Comparison of ENCODE assay signal across 18 cellular contexts in the genomic region with DNA sequence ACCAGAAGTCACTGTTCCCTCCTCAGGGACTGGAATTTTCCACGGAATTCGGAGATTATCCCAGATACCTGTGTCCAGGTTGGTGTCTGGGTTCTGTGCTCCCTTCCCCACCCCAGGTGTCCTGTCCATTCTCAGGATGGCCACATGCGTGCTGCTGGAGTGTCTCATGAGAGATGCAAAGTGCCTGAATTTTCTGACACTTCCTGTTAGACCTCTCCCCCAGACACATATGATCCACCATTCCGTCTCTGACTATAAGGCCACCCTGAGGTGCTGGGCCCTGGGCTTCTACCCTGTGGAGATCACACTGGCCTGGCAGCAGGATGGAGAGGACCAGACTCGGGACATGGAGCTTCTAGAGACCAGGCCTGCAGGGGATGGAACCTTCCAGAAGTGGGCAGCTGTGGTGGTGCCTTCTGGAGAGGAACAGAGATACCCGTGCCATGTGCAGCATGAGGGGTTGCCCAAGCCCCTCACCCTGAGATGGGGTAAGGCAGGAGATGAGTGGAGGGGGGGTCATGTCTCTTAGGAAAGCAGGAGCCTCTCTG. TPM values are rescaled to one million over a fixed set of nuclear protein-coding genes. Genes with fewer than 3 reads are reported as not detected.
A peak's percentile ranks its signal among the peaks of the same experiment; 100 is the strongest.
DNase-seq lines count a peak whose midpoint lies in the region; ATAC-seq and TF ChIP-seq lines count a peak whose summit lies in the region.
"Had no signal": no experiment of that assay in that cellular context is flagged by ENCODE, and none has a peak within 500 bp of the region (broad histone marks: within the 10 kb centered on the region; RNA-seq: fewer than 3 reads in every experiment).

No MANE protein-coding gene starts in this region.

- in situ Hi-C loops in gastrocnemius medialis (cut with MboI; ENCODE audit: low sequenced_read_pairs in 4 of 4) = no loop called here

- no peaks in the 10 kb centered on the region for H3K27me3 Mint-ChIP-seq in activated CD4-positive, alpha-beta T cell treated with anti-CD3 and anti-CD28 coated beads for 36 hours
- no peaks in the 10 kb centered on the region for H3K27me3 Mint-ChIP-seq in CD4-positive, alpha-beta T cell
- H3K27me3 Mint-ChIP-seq in activated CD8-positive, alpha-beta T cell treated with anti-CD3 and anti-CD28 coated beads, Interleukin-2, amount 10 ng/mL, durations not matched to agents 7 days and 5 days (ENCODE audit: low read depth) = no peaks in the 10 kb centered on the region

- no peak for TF ChIP-seq CTCF in CD4-positive, alpha-beta T cell (IDR thresholded peaks at IDR 0.05)
- no peak for TF ChIP-seq CTCF in gastrocnemius medialis (IDR thresholded peaks at IDR 0.05 in 4 of 5, conservative IDR thresholded peaks at IDR 0.05 in 1 of 5)
- no peak for TF ChIP-seq CTCF in Peyer's patch (IDR thresholded peaks at IDR 0.05)

- peaks cover 15% of the 10 kb centered on the region for H3K36me3 Mint-ChIP-seq in activated CD4-positive, alpha-beta T cell treated with anti-CD3 and anti-CD28 coated beads for 36 hours (ENCODE audit: low read depth)
- H3K36me3 Mint-ChIP-seq in CD4-positive, alpha-beta T cell (ENCODE audit: low read depth) = peaks cover 10% of the 10 kb centered on the region
- peaks cover 8% of the 10 kb centered on the region for H3K36me3 Mint-ChIP-seq in activated CD8-positive, alpha-beta T cell treated with anti-CD3 and anti-CD28 coated beads, Interleukin-2, amount 10 ng/mL, durations not matched to agents 7 days and 5 days (ENCODE audit: low read depth)

- intact Hi-C loops in activated CD4-positive, alpha-beta T cell treated with anti-CD3 and anti-CD28 coated beads for 36 hours (cut with DNase I, micrococcal nuclease) = loop anchor here (1.0 to 5.0 kb wide), 7 partner anchors 14 to 276 kb away; partner anchors contain the start of genes HLA-A (in 2 of the 2) and PPP1R11 (in 1 of the 2)
- intact Hi-C loops in CD4-positive, alpha-beta T cell (cut with DNase I, micrococcal nuclease) = loop anchor here (1.0 to 10.0 kb wide), 5 partner anchors 14 to 287 kb away; partner anchors contain the start of genes HLA-A (in 2 of the 2), PPP1R11 (in 1 of the 2) and TRIM26 (in 1 of the 2)
- intact Hi-C loops in gastrocnemius medialis (cut with DNase I; ENCODE audit: low total_unique reads) = no loop called here

- H3K4me1 Mint-ChIP-seq in activated CD4-positive, alpha-beta T cell treated with anti-CD3 and anti-CD28 coated beads for 36 hours = peaks cover 32% of the 10 kb centered on the region
- H3K4me1 Mint-ChIP-seq in CD4-positive, alpha-beta T cell (ENCODE audit: low read depth) = peaks cover 26% of the 10 kb centered on the region
- H3K4me1 Mint-ChIP-seq in activated CD8-positive, alpha-beta T cell treated with anti-CD3 and anti-CD28 coated beads, Interleukin-2, amount 10 ng/mL, durations not matched to agents 7 days and 5 days (ENCODE audit: low read depth) = peaks cover 33% of the 10 kb centered on the region

- H3K27ac ChIP-seq in CD4-positive, alpha-beta T cell (ENCODE audit: low read depth, low read length) = peak overlapping the region; percentile 51
- no peak overlapping the region for H3K27ac ChIP-seq in gastrocnemius medialis
- no peak overlapping the region for H3K27ac ChIP-seq in Peyer's patch
- H3K27ac ChIP-seq: PC-9, SK-N-MC had no signal

- no peak for ATAC-seq in activated CD4-positive, alpha-beta T cell treated with anti-CD3 and anti-CD28 coated beads for 36 hours
- ATAC-seq in CD4-positive, alpha-beta T cell (ENCODE audit: poor library complexity) = no peak
- no peak for ATAC-seq in activated CD8-positive, alpha-beta T cell treated with anti-CD3 and anti-CD28 coated beads, Interleukin-2, amount 10 ng/mL, durations not matched to agents 7 days and 5 days
- ATAC-seq in gastrocnemius medialis = no peak

- peak overlapping the region; percentile 93 for H3K27ac Mint-ChIP-seq in activated CD4-positive, alpha-beta T cell treated with anti-CD3 and anti-CD28 coated beads for 36 hours
- H3K27ac Mint-ChIP-seq in CD4-positive, alpha-beta T cell = peak overlapping the region; percentile 92
- peak overlapping the region; percentile 95 for H3K27ac Mint-ChIP-seq in activated CD8-positive, alpha-beta T cell treated with anti-CD3 and anti-CD28 coated beads, Interleukin-2, amount 10 ng/mL, durations not matched to agents 7 days and 5 days

- H3K36me3 ChIP-seq in gastrocnemius medialis = no peaks in the 10 kb centered on the region
- no peaks in the 10 kb centered on the region for H3K36me3 ChIP-seq in Peyer's patch
- H3K36me3 ChIP-seq: breast epithelium, esophagus muscularis mucosa, left ventricle myocardium inferior, tibial artery had no signal

- TF ChIP-seq POLR2A in gastrocnemius medialis (IDR thresholded peaks at IDR 0.05) (no peak), Peyer's patch (IDR thresholded peaks at IDR 0.05) (no peak)

- CTCF ChIA-PET in activated CD4-positive, alpha-beta T cell treated with anti-CD3 and anti-CD28 coated beads for 36 hours (lab: Charles Lee) = interaction anchor here (0.7 kb wide), 1 partner anchor 225 kb away, joined by 3 read pairs; no protein-coding TSS in a partner anchor
- CTCF ChIA-PET in CD4-positive, alpha-beta T cell (lab: Charles Lee) = interaction anchor here (1.1 kb wide), 1 partner anchor 14 kb away, joined by 3 read pairs; the partner anchor contains the start of gene HLA-A
- CTCF ChIA-PET in activated CD8-positive, alpha-beta T cell treated with anti-CD3 and anti-CD28 coated beads, Interleukin-2, amount 10 ng/mL, durations not matched to agents 7 days and 5 days (lab: Charles Lee) = no interaction called here

- no peak overlapping the region for H3K4me3 ChIP-seq in gastrocnemius medialis
- H3K4me3 ChIP-seq in Peyer's patch = no peak overlapping the region
- H3K4me3 ChIP-seq: PC-9, SK-N-MC had no signal

- POLR2A ChIA-PET in activated CD4-positive, alpha-beta T cell treated with anti-CD3 and anti-CD28 coated beads for 36 hours (lab: Charles Lee) = no interaction called here
- POLR2A ChIA-PET in CD4-positive, alpha-beta T cell (lab: Charles Lee) = interaction anchor here (1.0 to 2.8 kb wide), 4 partner anchors 13 to 179 kb away, joined by 3 to 22 read pairs (median 4); no protein-coding TSS in a partner anchor
- POLR2A ChIA-PET in activated CD8-positive, alpha-beta T cell treated with anti-CD3 and anti-CD28 coated beads, Interleukin-2, amount 10 ng/mL, durations not matched to agents 7 days and 5 days (lab: Charles Lee) = interaction anchor here (1.4 to 3.1 kb wide), 2 partner anchors 14 to 17 kb away, joined by 4 to 7 read pairs; partner anchors contain the start of gene HLA-A

- no peak for DNase-seq in activated CD4-positive, alpha-beta T cell treated with anti-CD3 and anti-CD28 coated beads for 36 hours
- DNase-seq in activated CD4-positive, alpha-beta T cell treated with anti-CD3 and anti-CD28 coated beads, Interleukin-2, amount 50 U/mL, for 48 hours = no peak
- DNase-seq in CD4-positive, alpha-beta T cell = no peak
- peak; percentile 16 for DNase-seq in activated CD8-positive, alpha-beta T cell treated with anti-CD3 and anti-CD28 coated beads, Interleukin-2, amount 10 ng/mL, durations not matched to agents 7 days and 5 days
- DNase-seq in islet precursor cell (peak; percentile 16), SIG-M5 treated with dmso at 0.1 percent for 504 hours (lab: John Stamatoyannopoulos, UW; ENCODE audit: unreplicated experiment) (no peak), gastrocnemius medialis (no peak), Peyer's patch (no peak)
- DNase-seq: left ventricle myocardium inferior; NCI-H1417 treated with DMSO at 0.1 percent for 48 hours; NCI-H748 treated with DMSO at 0.1 percent for 48 hours; PC-9; stimulated activated CD4-positive, alpha-beta T cell treated with anti-CD3 and anti-CD28 coated beads, Interleukin-12 subunit alpha, Interleukin-12 subunit beta, amount 100 ng/mL, for 4 hours; tibial artery had no signal

- no peaks in the 10 kb centered on the region for H3K27me3 ChIP-seq in CD4-positive, alpha-beta T cell (ENCODE audit: control insufficient read depth, insufficient read depth, low read length)
- H3K27me3 ChIP-seq in gastrocnemius medialis (peaks cover 0 to 4% (median 0%) of the 10 kb centered on the region in 3 donors), Peyer's patch (no peaks in the 10 kb centered on the region)
- H3K27me3 ChIP-seq: breast epithelium, esophagus muscularis mucosa, tibial artery had no signal

- H3K4me3 Mint-ChIP-seq in activated CD4-positive, alpha-beta T cell treated with anti-CD3 and anti-CD28 coated beads for 36 hours = peak overlapping the region; percentile 82
- H3K4me3 Mint-ChIP-seq in CD4-positive, alpha-beta T cell = peak overlapping the region; percentile 98
- peak overlapping the region; percentile 86 for H3K4me3 Mint-ChIP-seq in activated CD8-positive, alpha-beta T cell treated with anti-CD3 and anti-CD28 coated beads, Interleukin-2, amount 10 ng/mL, durations not matched to agents 7 days and 5 days

- H3K9me3 Mint-ChIP-seq in activated CD4-positive, alpha-beta T cell treated with anti-CD3 and anti-CD28 coated beads for 36 hours (ENCODE audit: low read depth) = no peaks in the 10 kb centered on the region
- H3K9me3 Mint-ChIP-seq in CD4-positive, alpha-beta T cell = no peaks in the 10 kb centered on the region
- no peaks in the 10 kb centered on the region for H3K9me3 Mint-ChIP-seq in activated CD8-positive, alpha-beta T cell treated with anti-CD3 and anti-CD28 coated beads, Interleukin-2, amount 10 ng/mL, durations not matched to agents 7 days and 5 days (ENCODE audit: insufficient read depth)

- H3K4me1 ChIP-seq in gastrocnemius medialis (no peaks in the 10 kb centered on the region), Peyer's patch (no peaks in the 10 kb centered on the region)
- H3K4me1 ChIP-seq: A549, breast epithelium had no signal

- no peaks in the 10 kb centered on the region for H3K9me3 ChIP-seq in CD4-positive, alpha-beta T cell (ENCODE audit: control insufficient read depth, low read length)
- no peaks in the 10 kb centered on the region for H3K9me3 ChIP-seq in gastrocnemius medialis
- H3K9me3 ChIP-seq in Peyer's patch = no peaks in the 10 kb centered on the region
- H3K9me3 ChIP-seq: A549, breast epithelium, esophagus muscularis mucosa, left ventricle myocardium inferior, tibial artery had no signal

RNA-seq across cellular contexts. Expression of gene HLA-A, which starts 14.4 kb away (rescaled TPM):
- total RNA-seq in activated CD4-positive, alpha-beta T cell treated with anti-CD3 and anti-CD28 coated beads for 36 hours = 1,000 to 10,000 TPM; 1,053 to 1,189 TPM
- 1,000 to 10,000 TPM; 1,767 to 1,801 TPM for total RNA-seq in CD4-positive, alpha-beta T cell
- total RNA-seq in activated CD8-positive, alpha-beta T cell treated with anti-CD3 and anti-CD28 coated beads, Interleukin-2, amount 10 ng/mL, durations not matched to agents 7 days and 5 days = 1,000 to 10,000 TPM; 1,178 to 1,183 TPM
- total RNA-seq in gastrocnemius medialis (100 to 1,000 TPM; 149 to 161 (median 154) TPM), Peyer's patch (1,000 to 10,000 TPM in 3 of 4 donors, 100 to 1,000 TPM in 1; 296 to 1,668 (median 1,428) TPM)

Comparison
In these comparisons a context has a peak if more than half of its experiments do, and no peak if none do; other contexts are left out.
1. DNase-seq: peak in activated CD8-positive, alpha-beta T cell treated with anti-CD3 and anti-CD28 coated beads, Interleukin-2, amount 10 ng/mL, durations not matched to agents 7 days and 5 days (single experiment) and islet precursor cell (single experiment); none in activated CD4-positive, alpha-beta T cell treated with anti-CD3 and anti-CD28 coated beads for 36 hours (single experiment), activated CD4-positive, alpha-beta T cell treated with anti-CD3 and anti-CD28 coated beads, Interleukin-2, amount 50 U/mL, for 48 hours (0 of 2), CD4-positive, alpha-beta T cell (0 of 10), SIG-M5 treated with dmso at 0.1 percent for 504 hours (single experiment), gastrocnemius medialis (0 of 2) and Peyer's patch (0 of 3).
2. Peak in every context shown above with its lines, with median percentiles within 50 percentile points of each other: H3K27ac Mint-ChIP-seq and H3K4me3 Mint-ChIP-seq.